ENCODE assay signal across 1 cellular context in genomic region chr1:156099282-156099681, GRCh38.
TF ChIP-seq lines count a peak whose summit lies in the region.

No MANE protein-coding gene starts in this region.

TF ChIP-seq in GM12878, 131 proteins besides CTCF, POLR2A, EP300 and RAD21:
- no peak for TF ChIP-seq NR2C1 (IDR thresholded peaks at IDR 0.05)
- TF ChIP-seq SP1 (IDR thresholded peaks at IDR 0.05; ENCODE audit: low read depth, low read length), result no peak
- no peak for TF ChIP-seq TCF12 (IDR thresholded peaks at IDR 0.05; ENCODE audit: low read depth, low read length)
- no peak for TF ChIP-seq FOXM1 (IDR thresholded peaks at IDR 0.05; ENCODE audit: low read depth, low read length)
- TF ChIP-seq TBL1XR1 (IDR thresholded peaks at IDR 0.05; ENCODE audit: low read depth, low read length), result no peak
- TF ChIP-seq ZNF687 (IDR thresholded peaks at IDR 0.05), result no peak
- TF ChIP-seq, protein P1, sequence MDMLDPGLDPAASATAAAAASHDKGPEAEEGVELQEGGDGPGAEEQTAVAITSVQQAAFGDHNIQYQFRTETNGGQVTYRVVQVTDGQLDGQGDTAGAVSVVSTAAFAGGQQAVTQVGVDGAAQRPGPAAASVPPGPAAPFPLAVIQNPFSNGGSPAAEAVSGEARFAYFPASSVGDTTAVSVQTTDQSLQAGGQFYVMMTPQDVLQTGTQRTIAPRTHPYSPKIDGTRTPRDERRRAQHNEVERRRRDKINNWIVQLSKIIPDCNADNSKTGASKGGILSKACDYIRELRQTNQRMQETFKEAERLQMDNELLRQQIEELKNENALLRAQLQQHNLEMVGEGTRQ (IDR thresholded peaks at IDR 0.05; ENCODE audit: borderline replicate concordance, low read depth, low read length), result no peak
- no peak for TF ChIP-seq RBBP5 (conservative IDR thresholded peaks at IDR 0.05)
- TF ChIP-seq RUNX3 (IDR thresholded peaks at IDR 0.05; ENCODE audit: low read length), result no peak
- TF ChIP-seq ZNF384 (IDR thresholded peaks at IDR 0.05; ENCODE audit: borderline replicate concordance, low read depth, low read length), result no peak
- no peak for TF ChIP-seq NR2C2 (IDR thresholded peaks at IDR 0.05; ENCODE audit: borderline replicate concordance, control insufficient read depth, insufficient read length, low read depth)
- TF ChIP-seq SREBF2 (IDR thresholded peaks at IDR 0.05; ENCODE audit: low read length), result no peak
- TF ChIP-seq PAX5 (IDR thresholded peaks at IDR 0.05; ENCODE audit: borderline replicate concordance, low read depth, low read length), result no peak
- no peak for TF ChIP-seq BACH1 (IDR thresholded peaks at IDR 0.05; ENCODE audit: borderline replicate concordance)
- TF ChIP-seq BCLAF1 (IDR thresholded peaks at IDR 0.05), result no peak
- TF ChIP-seq, protein P2, sequence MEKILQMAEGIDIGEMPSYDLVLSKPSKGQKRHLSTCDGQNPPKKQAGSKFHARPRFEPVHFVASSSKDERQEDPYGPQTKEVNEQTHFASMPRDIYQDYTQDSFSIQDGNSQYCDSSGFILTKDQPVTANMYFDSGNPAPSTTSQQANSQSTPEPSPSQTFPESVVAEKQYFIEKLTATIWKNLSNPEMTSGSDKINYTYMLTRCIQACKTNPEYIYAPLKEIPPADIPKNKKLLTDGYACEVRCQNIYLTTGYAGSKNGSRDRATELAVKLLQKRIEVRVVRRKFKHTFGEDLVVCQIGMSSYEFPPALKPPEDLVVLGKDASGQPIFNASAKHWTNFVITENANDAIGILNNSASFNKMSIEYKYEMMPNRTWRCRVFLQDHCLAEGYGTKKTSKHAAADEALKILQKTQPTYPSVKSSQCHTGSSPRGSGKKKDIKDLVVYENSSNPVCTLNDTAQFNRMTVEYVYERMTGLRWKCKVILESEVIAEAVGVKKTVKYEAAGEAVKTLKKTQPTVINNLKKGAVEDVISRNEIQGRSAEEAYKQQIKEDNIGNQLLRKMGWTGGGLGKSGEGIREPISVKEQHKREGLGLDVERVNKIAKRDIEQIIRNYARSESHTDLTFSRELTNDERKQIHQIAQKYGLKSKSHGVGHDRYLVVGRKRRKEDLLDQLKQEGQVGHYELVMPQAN (conservative IDR thresholded peaks at IDR 0.05), result no peak
- TF ChIP-seq KLF5 (IDR thresholded peaks at IDR 0.05; ENCODE audit: partially characterized antibody), result no peak
